ENCODE assay signal across 6 cellular contexts in the genomic region with DNA sequence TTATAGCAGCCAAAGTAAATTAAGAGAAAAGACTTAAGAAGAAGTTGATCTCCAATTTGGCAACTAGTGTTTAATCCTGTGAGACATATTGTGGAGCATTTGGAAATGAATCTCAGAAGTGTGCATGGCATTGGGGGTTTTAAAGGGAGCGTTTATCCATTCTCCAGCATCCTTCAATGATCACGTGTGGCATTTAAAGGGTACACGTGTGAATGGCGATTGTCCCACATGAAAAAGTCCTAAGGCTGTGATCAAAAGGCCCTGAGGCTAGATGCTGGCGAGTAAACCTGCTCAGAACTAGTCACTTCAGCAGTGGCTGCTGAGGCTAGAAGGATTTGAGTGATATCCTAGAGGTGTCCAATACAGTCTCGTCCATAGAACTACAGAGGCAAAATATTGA.
"Had no signal": no experiment of that assay in that cellular context is flagged by ENCODE, and none has a peak within 500 bp of the region (broad histone marks: within the 10 kb centered on the region; RNA-seq: fewer than 3 reads in every experiment).

No MANE protein-coding gene starts in this region.

- ATAC-seq: K562 had no signal

- FAIRE-seq: K562 had no signal

- H3K9ac ChIP-seq: KMS-11 had no signal

- H3K4me3 ChIP-seq: K562 had no signal

- DNase-seq: IMR-90, KBM-7, KG1 had no signal

- H3K27ac ChIP-seq: HL-60, KMS-11 had no signal

- H3K4me2 ChIP-seq: KMS-11 had no signal
